Comparison of ENCODE assay signal across 30 cellular contexts in genomic region chr2:88320374-88320773, GRCh38.
"Had no signal": no experiment of that assay in that cellular context is flagged by ENCODE, and none has a peak within 500 bp of the region (broad histone marks: within the 10 kb centered on the region; RNA-seq: fewer than 3 reads in every experiment).

No MANE protein-coding gene starts in this region.

- H3K27ac ChIP-seq: neutrophil, ovary, parathyroid adenoma, psoas muscle, right lobe of liver, sigmoid colon, suprapubic skin, testis, tibial artery, transverse colon, upper lobe of right lung, uterus had no signal

- H3K4me3 ChIP-seq: ovary, psoas muscle, right lobe of liver, sigmoid colon, suprapubic skin, testis, tibial artery, transverse colon, upper lobe of right lung, uterus had no signal

- H3K4me1 ChIP-seq: parathyroid adenoma, psoas muscle, sigmoid colon, suprapubic skin, testis, tibial artery, transverse colon, upper lobe of right lung, uterus had no signal

- DNase-seq: naive thymus-derived CD4-positive, alpha-beta T cell; natural killer cell; nucleus accumbens; ovary; posterior cingulate gyrus; psoas muscle; right cardiac atrium; right lobe of liver; sigmoid colon; small intestine; stimulated activated CD4-positive, alpha-beta T cell treated with anti-CD3 and anti-CD28 coated beads, Interleukin-15, amount 100 ng/mL, for 24 hours; stimulated activated CD4-positive, alpha-beta T cell treated with anti-CD3 and anti-CD28 coated beads, Interleukin-2, amount 100 ng/mL, for 24 hours; stimulated activated CD4-positive, alpha-beta T cell treated with anti-CD3 and anti-CD28 coated beads, Interleukin-2, amount 100 ng/mL, for 48 hours; stimulated activated CD4-positive, alpha-beta T cell treated with anti-CD3 and anti-CD28 coated beads, Interleukin-4, amount 100 ng/mL, for 24 hours; stimulated activated naive CD4-positive, alpha-beta T cell; stimulated activated naive CD8-positive, alpha-beta T cell treated with anti-CD3 and anti-CD28 coated beads, Interleukin-15, amount 100 ng/mL, for 72 hours; stimulated activated naive CD8-positive, alpha-beta T cell treated with anti-CD3 and anti-CD28 coated beads, Interleukin-15, Interleukin-2, amounts not matched to agents 100 U/mL and 50 U/mL, for 24 hours; substantia nigra; testis; tibial artery; transverse colon; upper lobe of right lung; uterus had no signal

- H3K9ac ChIP-seq: parathyroid adenoma had no signal

- H2AFZ ChIP-seq: parathyroid adenoma had no signal

- H3K27me3 ChIP-seq: ovary, right lobe of liver, testis, tibial artery, transverse colon had no signal

- H3K27ac Mint-ChIP-seq: naive thymus-derived CD4-positive, alpha-beta T cell; natural killer cell; nephron; progenitor cell of endocrine pancreas; stimulated activated effector memory CD8-positive, alpha-beta T cell treated with anti-CD3 and anti-CD28 coated beads, Interleukin-12 subunit alpha, Interleukin-12 subunit beta, amount 100 ng/mL, for 72 hours; stimulated activated naive CD8-positive, alpha-beta T cell treated with anti-CD3 and anti-CD28 coated beads, Interleukin-15, amount 100 ng/mL, for 72 hours; type B pancreatic cell had no signal

- H3K36me3 ChIP-seq: neutrophil, ovary, right lobe of liver, sigmoid colon, suprapubic skin, tibial artery, transverse colon, upper lobe of right lung, uterus had no signal

- ATAC-seq: naive thymus-derived CD4-positive, alpha-beta T cell; natural killer cell; psoas muscle; right cardiac atrium; stimulated activated effector memory CD8-positive, alpha-beta T cell treated with anti-CD3 and anti-CD28 coated beads, Interleukin-12 subunit alpha, Interleukin-12 subunit beta, amount 100 ng/mL, for 72 hours; stimulated activated naive CD8-positive, alpha-beta T cell treated with anti-CD3 and anti-CD28 coated beads, Interleukin-15, amount 100 ng/mL, for 72 hours; stimulated activated naive CD8-positive, alpha-beta T cell treated with anti-CD3 and anti-CD28 coated beads, Interleukin-15, Interleukin-2, amounts not matched to agents 100 U/mL and 50 U/mL, for 24 hours; upper lobe of right lung had no signal

- H3K4me1 Mint-ChIP-seq: naive thymus-derived CD4-positive, alpha-beta T cell; natural killer cell; nephron; stimulated activated effector memory CD8-positive, alpha-beta T cell treated with anti-CD3 and anti-CD28 coated beads, Interleukin-12 subunit alpha, Interleukin-12 subunit beta, amount 100 ng/mL, for 72 hours; stimulated activated naive CD8-positive, alpha-beta T cell treated with anti-CD3 and anti-CD28 coated beads, Interleukin-15, amount 100 ng/mL, for 72 hours had no signal

- H3K36me3 Mint-ChIP-seq: naive thymus-derived CD4-positive, alpha-beta T cell; natural killer cell; stimulated activated effector memory CD8-positive, alpha-beta T cell treated with anti-CD3 and anti-CD28 coated beads, Interleukin-12 subunit alpha, Interleukin-12 subunit beta, amount 100 ng/mL, for 72 hours; type B pancreatic cell had no signal

- H3K4me3 Mint-ChIP-seq: naive thymus-derived CD4-positive, alpha-beta T cell; natural killer cell; nephron; stimulated activated effector memory CD8-positive, alpha-beta T cell treated with anti-CD3 and anti-CD28 coated beads, Interleukin-12 subunit alpha, Interleukin-12 subunit beta, amount 100 ng/mL, for 72 hours; stimulated activated naive CD8-positive, alpha-beta T cell treated with anti-CD3 and anti-CD28 coated beads, Interleukin-15, amount 100 ng/mL, for 72 hours; type B pancreatic cell had no signal

- H3K9me3 Mint-ChIP-seq: natural killer cell; nephron; stimulated activated effector memory CD8-positive, alpha-beta T cell treated with anti-CD3 and anti-CD28 coated beads, Interleukin-12 subunit alpha, Interleukin-12 subunit beta, amount 100 ng/mL, for 72 hours; type B pancreatic cell had no signal

- H3K79me2 ChIP-seq: parathyroid adenoma had no signal

- H3K9me3 ChIP-seq: neutrophil, ovary, psoas muscle, right lobe of liver, sigmoid colon, suprapubic skin, testis, tibial artery, transverse colon, upper lobe of right lung, uterus had no signal
